8 cellular contexts compared by ENCODE assay signal in the genomic region with DNA sequence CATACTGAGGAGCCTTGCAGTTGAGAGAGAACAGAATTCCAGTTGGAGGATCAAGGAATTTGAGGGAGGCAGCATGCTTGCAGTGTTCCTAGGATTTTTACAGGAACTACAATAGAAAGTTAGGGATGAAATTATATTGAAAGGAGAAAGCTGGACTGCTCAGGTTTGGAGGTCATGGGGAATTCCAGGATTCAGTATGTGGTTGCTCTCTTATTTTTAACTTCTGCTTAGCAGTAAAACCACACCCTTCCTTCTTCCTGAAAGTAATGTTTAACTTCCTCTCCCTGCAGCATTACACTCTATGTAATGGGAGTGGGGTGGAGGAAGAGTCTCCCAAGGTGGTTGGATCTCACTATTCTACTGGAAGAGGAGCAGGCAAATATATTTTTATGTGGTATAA. TPM values are rescaled to one million over a fixed set of nuclear protein-coding genes. Genes with fewer than 3 reads are reported as not detected.
DNase-seq lines count a peak whose midpoint lies in the region; ATAC-seq and TF ChIP-seq lines count a peak whose summit lies in the region.

No MANE protein-coding gene starts in this region.

- peaks cover 21% of the 10 kb centered on the region for H3K36me3 Mint-ChIP-seq in CD4-positive, alpha-beta T cell (ENCODE audit: low read depth)
- H3K36me3 Mint-ChIP-seq in MCF 10A (ENCODE audit: insufficient read depth, unreplicated experiment), result peaks cover 44% of the 10 kb centered on the region

- peaks cover 25 to 52% of the 10 kb centered on the region in 2 donors for H3K4me1 ChIP-seq in muscle layer of duodenum (ENCODE audit: control insufficient read depth in 1 of 2, insufficient read depth in 2 of 2, low read length in 2 of 2)

- no peaks in the 10 kb centered on the region for H3K9me3 ChIP-seq in CD4-positive, alpha-beta T cell (ENCODE audit: control insufficient read depth, low read length)
- H3K9me3 ChIP-seq in muscle layer of duodenum (ENCODE audit: control insufficient read depth in 1 of 2, low read length in 2 of 2), result no peaks in the 10 kb centered on the region

- H3K9me3 Mint-ChIP-seq in CD4-positive, alpha-beta T cell, result no peaks in the 10 kb centered on the region
- H3K9me3 Mint-ChIP-seq in MCF 10A (ENCODE audit: unreplicated experiment), result no peaks in the 10 kb centered on the region

- intact Hi-C loops in CD4-positive, alpha-beta T cell (cut with DNase I, micrococcal nuclease), result loop anchor here in 1 of 2 experiments (1.0 to 5.0 kb wide), 4 partner anchors 52 to 784 kb away; partner anchors contain the start of genes LPXN, MED19, SELENOH and TMX2
- intact Hi-C loops in MCF 10A (cut with micrococcal nuclease), result no loop called here

- no peak for DNase-seq in CD4-positive, alpha-beta T cell
- DNase-seq in HuH-7 (ENCODE audit: low spot score), result peak; percentile 90
- no peak for DNase-seq in MCF 10A (ENCODE audit: unreplicated experiment)
- no peak for DNase-seq in NCI-H510A (lab: John Stamatoyannopoulos, UW)
- DNase-seq in GM03348 (ENCODE audit: low spot score), result no peak
- no peak for DNase-seq in COLO668 (lab: John Stamatoyannopoulos, UW; ENCODE audit: unreplicated experiment)

- TF ChIP-seq CTCF in CD4-positive, alpha-beta T cell (IDR thresholded peaks at IDR 0.05), result no peak
- TF ChIP-seq CTCF in MCF 10A (IDR thresholded peaks at IDR 0.05; ENCODE audit: unreplicated experiment), result no peak

- peak overlapping the region in 1 of 2 donors; percentile 22 for H3K4me3 ChIP-seq in muscle layer of duodenum (ENCODE audit: low read depth in 1 of 2, low read length in 2 of 2)

- POLR2A ChIA-PET in CD4-positive, alpha-beta T cell (lab: Charles Lee), result interaction anchor here (1.9 kb wide), 1 partner anchor 51 kb away, joined by 13 read pairs; the partner anchor contains the start of gene SELENOH
- POLR2A ChIA-PET in MCF 10A (lab: Yijun Ruan, JAX), result interaction anchor here (0.7 to 4.5 kb wide), 8 partner anchors 9 to 1378 kb away, joined by 3 to 34 read pairs (median 4); partner anchors contain the start of genes CTNND1, MED19, SELENOH and TMX2

- peaks cover 25 to 33% of the 10 kb centered on the region in 2 donors for H3K36me3 ChIP-seq in muscle layer of duodenum (ENCODE audit: control insufficient read depth in 1 of 2, insufficient read depth in 2 of 2, low read length in 2 of 2)

- peaks cover 34% of the 10 kb centered on the region for H3K4me1 Mint-ChIP-seq in CD4-positive, alpha-beta T cell (ENCODE audit: low read depth)
- H3K4me1 Mint-ChIP-seq in MCF 10A (ENCODE audit: insufficient read depth, unreplicated experiment), result peaks cover 38% of the 10 kb centered on the region

- H3K27ac ChIP-seq in CD4-positive, alpha-beta T cell (ENCODE audit: low read depth, low read length), result peak overlapping the region; percentile 83
- peak overlapping the region; percentile 71 for H3K27ac ChIP-seq in muscle layer of duodenum (ENCODE audit: low read length)

- no TSS peak for BruUV-seq in MCF 10A (replicated peaks; lab: Mats Ljungman, UMichigan)

- H3K27me3 Mint-ChIP-seq in CD4-positive, alpha-beta T cell, result no peaks in the 10 kb centered on the region
- no peaks in the 10 kb centered on the region for H3K27me3 Mint-ChIP-seq in MCF 10A (ENCODE audit: insufficient read depth, unreplicated experiment)

- H3K4me3 Mint-ChIP-seq in CD4-positive, alpha-beta T cell, result peak overlapping the region; percentile 70
- H3K4me3 Mint-ChIP-seq in MCF 10A (ENCODE audit: unreplicated experiment), result peak overlapping the region; percentile 70

- no peaks in the 10 kb centered on the region for H3K27me3 ChIP-seq in CD4-positive, alpha-beta T cell (ENCODE audit: control insufficient read depth, insufficient read depth, low read length)
- no peaks in the 10 kb centered on the region for H3K27me3 ChIP-seq in muscle layer of duodenum (ENCODE audit: low read depth, low read length)

- H3K27ac Mint-ChIP-seq in CD4-positive, alpha-beta T cell, result peak overlapping the region; percentile 95
- H3K27ac Mint-ChIP-seq in MCF 10A (ENCODE audit: low read depth, unreplicated experiment), result peak overlapping the region; percentile 84

- CTCF ChIA-PET in CD4-positive, alpha-beta T cell (lab: Charles Lee), result no interaction called here
- CTCF ChIA-PET in MCF 10A (lab: Yijun Ruan, JAX), result interaction anchor here (0.6 to 6.1 kb wide), 6 partner anchors 25 to 772 kb away, joined by 3 to 62 read pairs (median 3); partner anchors contain the start of gene CTNND1

- no peak for ATAC-seq in CD4-positive, alpha-beta T cell (ENCODE audit: poor library complexity)
- ATAC-seq in HG03159 (IDR thresholded peaks at IDR 0.05; ENCODE audit: unreplicated experiment), result no peak

RNA-seq across cellular contexts. Expression of gene CTNND1, which starts 31.3 kb away (rescaled TPM):
- total RNA-seq in CD4-positive, alpha-beta T cell, result 10 to 100 TPM; 12.4 to 12.5 TPM
- total RNA-seq in MCF 10A (2022), result 114 and 118 TPM in 2 replicates

RNA-seq across cellular contexts. Expression of gene BTBD18, which starts 41.3 kb away (rescaled TPM):
- not detected for total RNA-seq in CD4-positive, alpha-beta T cell
- not detected in 2 replicates for total RNA-seq in MCF 10A (2022)

RNA-seq across cellular contexts. Expression of gene SELENOH, which starts 51.6 kb away (rescaled TPM):
- 10 to 100 TPM; 48.0 to 48.5 TPM for total RNA-seq in CD4-positive, alpha-beta T cell
- 60.3 and 84.5 TPM in 2 replicates for total RNA-seq in MCF 10A (2022)
